Comparison of ENCODE assay signal across 8 cellular contexts in the genomic region with DNA sequence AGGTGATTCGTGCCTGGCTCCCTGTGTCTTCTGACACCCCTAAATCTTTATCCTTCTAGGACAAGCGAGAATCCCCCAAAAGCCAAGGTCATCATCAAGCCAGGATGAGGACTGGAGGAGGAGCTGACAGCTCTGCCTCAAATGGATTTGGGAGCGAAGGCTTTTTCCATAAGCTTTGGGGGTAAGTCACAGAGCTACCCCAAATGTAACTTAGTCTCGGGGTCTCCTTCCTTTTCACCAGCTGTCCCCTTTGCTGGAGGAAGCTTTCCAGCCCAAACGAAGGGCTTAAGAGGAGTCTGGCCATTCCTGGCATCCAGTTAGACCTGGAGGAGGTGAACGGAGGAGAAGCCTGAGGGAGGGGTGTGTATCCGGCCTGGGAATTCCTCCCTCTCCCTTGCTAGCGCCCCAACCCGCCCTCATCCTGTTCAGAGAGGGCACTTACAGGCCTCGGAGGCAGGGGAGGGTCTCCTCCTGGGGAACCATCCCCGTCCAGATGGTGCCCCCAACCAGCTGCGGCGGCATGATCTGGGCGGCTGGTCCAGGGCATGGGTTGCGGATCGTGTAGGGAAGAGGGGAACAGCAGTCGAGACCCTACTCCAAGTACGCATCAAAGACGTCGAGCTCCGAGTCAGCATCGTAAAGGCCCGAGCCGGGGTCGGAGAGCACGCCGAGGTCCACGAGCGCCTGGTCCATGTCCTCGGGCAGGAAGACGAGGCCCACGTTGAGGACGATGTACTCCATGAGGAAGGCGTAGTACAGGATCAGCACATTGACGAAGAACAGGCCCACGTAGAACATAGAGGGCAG. TPM values are rescaled to one million over a fixed set of nuclear protein-coding genes. Genes with fewer than 3 reads are reported as not detected.
DNase-seq lines count a peak whose midpoint lies in the region; ATAC-seq and TF ChIP-seq lines count a peak whose summit lies in the region.

No MANE protein-coding gene starts in this region.

- ATAC-seq in GM19035 (IDR thresholded peaks at IDR 0.05; ENCODE audit: unreplicated experiment), result no peak
- ATAC-seq in activated CD4-positive, CD25-positive, alpha-beta regulatory T cell treated with anti-CD3 and anti-CD28 coated beads, Interleukin-2, amount 50 U/mL, for 24 hours, result no peak

- POLR2A ChIA-PET in AG04450 (lab: Yijun Ruan, JAX), result interaction anchor here (1.3 kb wide), 1 partner anchor 197 kb away, joined by 7 read pairs; a partner anchor contains a TSS

- H3K27me3 ChIP-seq in AG04450 (ENCODE audit: control insufficient read depth, insufficient read depth, low read length) (no peaks in the 10 kb centered on the region), thyroid gland (no peaks in the 10 kb centered on the region)

- H3K27ac Mint-ChIP-seq in activated naive CD8-positive, alpha-beta T cell treated with anti-CD3 and anti-CD28 coated beads for 36 hours, result peak overlapping the region; percentile 88

- peaks cover 63% of the 10 kb centered on the region for H3K4me1 Mint-ChIP-seq in activated naive CD8-positive, alpha-beta T cell treated with anti-CD3 and anti-CD28 coated beads for 36 hours

- no peak overlapping the region for H3K27ac ChIP-seq in AG04450 (ENCODE audit: low read depth, low read length)
- peak overlapping the region; percentile 34 to 88 (median 67) for H3K27ac ChIP-seq in thyroid gland

- H3K9me3 ChIP-seq in AG04450 (ENCODE audit: control insufficient read depth, insufficient read depth, low read length) (no peaks in the 10 kb centered on the region; the same call in 1 of the 2 replicates), thyroid gland (no peaks in the 10 kb centered on the region)

- intact Hi-C loops in thyroid gland (cut with DNase I), result no loop called here

- H3K27me3 Mint-ChIP-seq in activated naive CD8-positive, alpha-beta T cell treated with anti-CD3 and anti-CD28 coated beads for 36 hours, result no peaks in the 10 kb centered on the region

- H3K9me3 Mint-ChIP-seq in activated naive CD8-positive, alpha-beta T cell treated with anti-CD3 and anti-CD28 coated beads for 36 hours, result no peaks in the 10 kb centered on the region

- H3K4me3 Mint-ChIP-seq in activated naive CD8-positive, alpha-beta T cell treated with anti-CD3 and anti-CD28 coated beads for 36 hours, result peak overlapping the region; percentile 91

- TF ChIP-seq CTCF in AG04450 (IDR thresholded peaks at IDR 0.05; ENCODE audit: low read depth, low read length) (no peak), HFF-Myc (IDR thresholded peaks at IDR 0.05; ENCODE audit: low read depth, low read length, missing control alignments) (no peak), thyroid gland (IDR thresholded peaks at IDR 0.05) (no peak)

- H3K36me3 Mint-ChIP-seq in activated naive CD8-positive, alpha-beta T cell treated with anti-CD3 and anti-CD28 coated beads for 36 hours, result peaks cover 24% of the 10 kb centered on the region

- no peaks in the 10 kb centered on the region for H3K36me3 ChIP-seq in thyroid gland

- no peak for TF ChIP-seq POLR2A in thyroid gland (IDR thresholded peaks at IDR 0.05)

- CTCF ChIA-PET in AG04450 (lab: Charles Lee), result interaction anchor here (1.5 kb wide), 1 partner anchor 22 kb away, joined by 10 read pairs; no protein-coding TSS in a partner anchor

- 12% methylated on average over 20 of the region's 36 CpGs for WGBS in thyroid gland, 2 donors

- DNase-seq in AG04450 (ENCODE audit: low read depth, low spot score) (no peak), HFF-Myc (ENCODE audit: extremely low read depth, low read depth) (no peak), left kidney (ENCODE audit: low read depth, low spot score) (peak; percentile 42), thyroid gland (no peak), GDM1 (lab: John Stamatoyannopoulos, UW) (no peak)
- DNase-seq in activated naive CD8-positive, alpha-beta T cell treated with anti-CD3 and anti-CD28 coated beads for 36 hours, result peak; percentile 20

- H3K4me3 ChIP-seq in AG04450 (ENCODE audit: low read depth, low read length) (peak overlapping the region; percentile 80), HFF-Myc (replicated peaks; ENCODE audit: low read depth, low read length) (peak overlapping the region; percentile 93), thyroid gland (replicated peaks in 1 of 3) (peak overlapping the region; percentile 46 to 85 (median 56))

- H3K4me1 ChIP-seq in thyroid gland, result peaks cover 74 to 76% of the 10 kb centered on the region in 2 donors

RNA-seq across cellular contexts. Expression of a gene that starts 0.9 kb away (rescaled TPM):
- polyA plus RNA-seq in AG04450 (2011; rRNA removed), result 37.3 and 49.3 TPM in 2 replicates
- polyA minus RNA-seq in AG04450 (2011; rRNA and poly(A)+ RNA removed), result 30.8 and 35.0 TPM in 2 replicates
- 10 to 100 TPM; 25.5 to 26.2 TPM for total RNA-seq in activated naive CD8-positive, alpha-beta T cell treated with anti-CD3 and anti-CD28 coated beads for 36 hours
- 10 to 100 TPM; 66.5 to 89.2 (median 74.6) TPM for total RNA-seq in thyroid gland

RNA-seq across cellular contexts. Expression of a gene that starts 3.0 kb away (rescaled TPM):
- 11.9 and 13.7 TPM in 2 replicates for polyA plus RNA-seq in AG04450 (2011; rRNA removed)
- polyA minus RNA-seq in AG04450 (2011; rRNA and poly(A)+ RNA removed), result 43.9 and 49.8 TPM in 2 replicates
- 10 to 100 TPM; 20.4 to 21.3 TPM for total RNA-seq in activated naive CD8-positive, alpha-beta T cell treated with anti-CD3 and anti-CD28 coated beads for 36 hours
- total RNA-seq in thyroid gland, result 10 to 100 TPM; 29.5 to 58.8 (median 48.4) TPM

Comparison
In these comparisons a context has a peak if more than half of its experiments do, and no peak if none do; other contexts are left out.
1. DNase-seq: peak in activated naive CD8-positive, alpha-beta T cell treated with anti-CD3 and anti-CD28 coated beads for 36 hours (single experiment) and left kidney (single experiment); none in AG04450 (single experiment), HFF-Myc (single experiment), thyroid gland (0 of 2) and GDM1 (single experiment).
2. Peak in every context shown above with its lines, with median percentiles within 50 percentile points of each other: H3K4me3 ChIP-seq.